32 cellular contexts compared by ENCODE assay signal in genomic region chr9:34624475-34624984, GRCh38. TPM values are rescaled to one million over a fixed set of nuclear protein-coding genes. Genes with fewer than 3 reads are reported as not detected.
DNase-seq lines count a peak whose midpoint lies in the region; ATAC-seq, FAIRE-seq and TF ChIP-seq lines count a peak whose summit lies in the region.
"Had no signal": no experiment of that assay in that cellular context is flagged by ENCODE, and none has a peak within 500 bp of the region (broad histone marks: within the 10 kb centered on the region; RNA-seq: fewer than 3 reads in every experiment).

No MANE protein-coding gene starts in this region.

- 9% methylated on average over 33 of the region's 33 CpGs for WGBS in HUES64
- 11% methylated on average over 28 of the region's 33 CpGs; no CpG with 5 or more reads in 1 of the 2 experiments for WGBS in H1 (ENCODE audit: extremely low coverage in 1 of 2, insufficient coverage in 1 of 2, insufficient read length in 1 of 2, insufficient replicate concordance in 2 of 2, low coverage in 1 of 2, low lambda C conversion rate in 2 of 2, missing lambda C conversion rate in 1 of 2), 2 experiments
- 9% methylated on average over 33 of the region's 33 CpGs for WGBS in mesenchymal stem cell
- WGBS in smooth muscle cell (ENCODE audit: low lambda C conversion rate) = 19% methylated on average over 31 of the region's 33 CpGs

- H2AFZ ChIP-seq in H1 (ENCODE audit: low read length) (no peak overlapping the region; the same call in 1 of the 2 replicates), mesenchymal stem cell (ENCODE audit: low read depth, low read length) (no peak overlapping the region), smooth muscle cell (ENCODE audit: low read depth) (peak overlapping the region; percentile 62)

- H3K23me2 ChIP-seq in H1 (ENCODE audit: low read depth, low read length) = peaks cover 16% of the 10 kb centered on the region

- no peak overlapping the region for H2BK5ac ChIP-seq in H1 (ENCODE audit: low read depth, low read length)
- no peak overlapping the region for H2BK5ac ChIP-seq in mesenchymal stem cell (ENCODE audit: low read depth, low read length, poor library complexity, severe bottlenecking)

- H3K79me1 ChIP-seq in H1 (ENCODE audit: low read depth, low read length) (no peaks in the 10 kb centered on the region; the same call in 1 of the 2 replicates), mesenchymal stem cell (replicated peaks; ENCODE audit: low read length, poor library complexity, severe bottlenecking) (peaks cover 7% of the 10 kb centered on the region)

- no peak overlapping the region for H2AK5ac ChIP-seq in H1 (ENCODE audit: low read depth, low read length)
- no peak overlapping the region for H2AK5ac ChIP-seq in mesenchymal stem cell (ENCODE audit: low read length, severe bottlenecking)

- H4K5ac ChIP-seq in H1 (ENCODE audit: insufficient read length, low read depth, low read length) = peak overlapping the region; percentile 10

- H3K4me3 ChIP-seq in HUES64 (ENCODE audit: low read length) (peak overlapping the region; percentile 42), H1 (ENCODE audit: extremely low read depth in 1 of 4, insufficient read depth in 2 of 4, low read depth in 3 of 4, low read length in 4 of 4) (peak overlapping the region in 3 of 4 experiments; percentile 9 to 51 (median 32); a peak in 6 of 8 replicates), mesenchymal stem cell (ENCODE audit: insufficient read depth in 1 of 2, low read depth in 1 of 2, low read length in 2 of 2) (no peak overlapping the region), smooth muscle cell (no peak overlapping the region)
- H3K4me3 ChIP-seq: ascending aorta, psoas muscle, SJCRH30, transverse colon had no signal

- DNase-seq in H1 (ENCODE audit: low read depth in 1 of 2, low spot score in 2 of 2) (peak in 1 of 2 experiments; percentile 58), mesenchymal stem cell (no peak), smooth muscle cell (lab: John Stamatoyannopoulos, UW; ENCODE audit: unreplicated experiment) (no peak), NCI-H2107 (lab: John Stamatoyannopoulos, UW) (no peak), foreskin keratinocyte (no peak)
- DNase-seq: activated CD4-positive, alpha-beta T cell treated with anti-CD3 and anti-CD28 coated beads for 48 hours; activated effector memory CD4-positive, alpha-beta T cell treated with anti-CD3 and anti-CD28 coated beads, Interleukin-2, amount 50 U/mL, for 16 hours; activated naive CD8-positive, alpha-beta T cell treated with anti-CD3 and anti-CD28 coated beads, Interleukin-2, amount 10 ng/mL, durations not matched to agents 7 days and 5 days; activated T-cell treated with anti-CD3 and anti-CD28 coated beads, Interleukin-2, amount 50 U/mL, for 24 hours; C1 segment of cervical spinal cord; central memory CD4-positive, alpha-beta T cell; DMS153; esophagus squamous epithelium; foreskin melanocyte; left cardiac atrium; NCI-H1694; NCI-H446 treated with DMSO at 0.1 percent for 48 hours; NCI-H774; nucleus accumbens; psoas muscle; SJCRH30; stimulated activated CD4-positive, alpha-beta T cell treated with anti-CD3 and anti-CD28 coated beads, Interleukin-4, amount 100 ng/mL, for 4 hours; SW 1271; transverse colon; WERI-Rb-1 had no signal

- no peak overlapping the region for H2BK15ac ChIP-seq in H1 (ENCODE audit: low read length)
- peak overlapping the region; percentile 50 for H2BK15ac ChIP-seq in mesenchymal stem cell (ENCODE audit: low read depth, poor library complexity, severe bottlenecking)

- H3K4me1 ChIP-seq in HUES64 (ENCODE audit: insufficient read depth, low read length) = peaks cover 11% of the 10 kb centered on the region; the same call in 1 of the 2 replicates
- H3K4me1 ChIP-seq in H1 (replicated peaks in 1 of 4; ENCODE audit: control insufficient read depth in 3 of 4, insufficient read depth in 4 of 4, low read length in 3 of 4) = peaks cover 3 to 16% (median 6%) of the 10 kb centered on the region in 4 experiments
- H3K4me1 ChIP-seq in mesenchymal stem cell (ENCODE audit: control insufficient read depth, insufficient read depth, low read depth, low read length) = peaks cover 13% of the 10 kb centered on the region
- peaks cover 27% of the 10 kb centered on the region for H3K4me1 ChIP-seq in smooth muscle cell (ENCODE audit: low read depth)
- H3K4me1 ChIP-seq in foreskin keratinocyte = no peaks in the 10 kb centered on the region
- H3K4me1 ChIP-seq: SJCRH30 had no signal

- H3K23ac ChIP-seq in H1 (ENCODE audit: insufficient read length) (no peak overlapping the region), mesenchymal stem cell (ENCODE audit: low read length in 2 of 2) (peak overlapping the region in 1 of 2 experiments; percentile 53)

- H4K20me1 ChIP-seq in H1 (replicated peaks in 1 of 2; ENCODE audit: control insufficient read depth in 1 of 2, insufficient read depth in 2 of 2, low read length in 2 of 2) (peaks cover 0 to 5% of the 10 kb centered on the region in 2 experiments), smooth muscle cell (ENCODE audit: low read depth) (no peaks in the 10 kb centered on the region)

- H3K18ac ChIP-seq in H1 (ENCODE audit: extremely low read depth, low read length) = no peak overlapping the region; the same call in 1 of the 2 replicates
- H3K18ac ChIP-seq in mesenchymal stem cell (ENCODE audit: low read depth in 1 of 2, low read length in 2 of 2) = no peak overlapping the region

- H3K9ac ChIP-seq in HUES64 (ENCODE audit: low read depth, low read length) (peak overlapping the region; percentile 27; the same call in 1 of the 2 replicates), H1 (replicated peaks in 1 of 4; ENCODE audit: extremely low read depth in 1 of 4, low read depth in 3 of 4, low read length in 3 of 4) (no peak overlapping the region; a peak in 1 of 7 replicates), mesenchymal stem cell (ENCODE audit: low read length) (no peak overlapping the region), smooth muscle cell (ENCODE audit: low read depth) (no peak overlapping the region)

- POLR2A ChIA-PET in H1 (lab: Charles Lee; ENCODE audit: partially characterized antibody) = interaction anchor here (1.4 to 2.6 kb wide), 2 partner anchors 10 to 12 kb away, joined by 5 to 12 read pairs; partner anchors contain the start of gene SIGMAR1

- no peaks in the 10 kb centered on the region for H3F3A ChIP-seq in smooth muscle cell (ENCODE audit: low read depth)

- H3K79me2 ChIP-seq in H1 (ENCODE audit: control insufficient read depth in 1 of 2, insufficient read depth in 2 of 2, low read length in 2 of 2) (no peaks in the 10 kb centered on the region), smooth muscle cell (ENCODE audit: low read depth) (no peaks in the 10 kb centered on the region)

- no peak overlapping the region for H2BK20ac ChIP-seq in H1 (ENCODE audit: low read length)

- H4K91ac ChIP-seq in H1 (replicated peaks; ENCODE audit: insufficient read length, low read length) (no peak overlapping the region), mesenchymal stem cell (ENCODE audit: low read length) (no peak overlapping the region)

- H2BK12ac ChIP-seq in H1 (ENCODE audit: low read depth, low read length) = no peak overlapping the region
- no peak overlapping the region for H2BK12ac ChIP-seq in mesenchymal stem cell (ENCODE audit: low read length in 2 of 2)

- FAIRE-seq in H1 (lab: Jason Lieb, UNC) = no peak

- H4K8ac ChIP-seq in H1 (ENCODE audit: extremely low read depth, insufficient read depth, low read length) = no peak overlapping the region
- no peak overlapping the region for H4K8ac ChIP-seq in mesenchymal stem cell (ENCODE audit: low read length)

- CTCF ChIA-PET in H1 (lab: Charles Lee; ENCODE audit: partially characterized antibody) = interaction anchor here (1.1 to 2.7 kb wide), 8 partner anchors 9 to 77 kb away, joined by 3 to 31 read pairs (median 7); partner anchors contain the start of gene RPP25L

- no peaks in the 10 kb centered on the region for H3K36me3 ChIP-seq in HUES64 (ENCODE audit: insufficient read depth, low read length)
- H3K36me3 ChIP-seq in H1 (ENCODE audit: control insufficient read depth in 2 of 4, insufficient read depth in 4 of 4, low read length in 3 of 4) = no peaks in the 10 kb centered on the region; a peak in 1 of 8 replicates
- no peaks in the 10 kb centered on the region for H3K36me3 ChIP-seq in mesenchymal stem cell (ENCODE audit: control insufficient read depth in 1 of 2, insufficient read depth in 2 of 2, low read depth in 1 of 2, low read length in 2 of 2)
- H3K36me3 ChIP-seq in smooth muscle cell (ENCODE audit: low read depth) = no peaks in the 10 kb centered on the region
- H3K36me3 ChIP-seq: ascending aorta, esophagus squamous epithelium, heart left ventricle, SJCRH30, transverse colon, WERI-Rb-1 had no signal

- H3K9me3 ChIP-seq in HUES64 (ENCODE audit: insufficient read depth, low read depth, low read length) (no peaks in the 10 kb centered on the region), H1 (ENCODE audit: insufficient read depth in 2 of 2, low read depth in 1 of 2, low read length in 1 of 2) (no peaks in the 10 kb centered on the region), mesenchymal stem cell (ENCODE audit: control insufficient read depth, low read length) (no peaks in the 10 kb centered on the region), smooth muscle cell (replicated peaks; ENCODE audit: low read depth) (no peaks in the 10 kb centered on the region)
- H3K9me3 ChIP-seq: ascending aorta, esophagus squamous epithelium, heart left ventricle, psoas muscle, SJCRH30, transverse colon had no signal

- H3K27me3 ChIP-seq in HUES64 (ENCODE audit: insufficient read depth, low read length) = peaks cover 82% of the 10 kb centered on the region
- H3K27me3 ChIP-seq in H1 (replicated peaks in 1 of 4; ENCODE audit: control insufficient read depth in 3 of 4, extremely low read depth in 1 of 4, insufficient read depth in 3 of 4, low read length in 3 of 4) = peaks cover 54 to 79% (median 76%) of the 10 kb centered on the region in 4 experiments
- H3K27me3 ChIP-seq in mesenchymal stem cell (ENCODE audit: control insufficient read depth in 1 of 2, insufficient read depth in 1 of 2, low read length in 2 of 2) = peaks cover 61 to 72% of the 10 kb centered on the region in 2 experiments
- peaks cover 58% of the 10 kb centered on the region for H3K27me3 ChIP-seq in smooth muscle cell (ENCODE audit: low read depth)
- peaks cover 76% of the 10 kb centered on the region for H3K27me3 ChIP-seq in foreskin keratinocyte

- H3K4ac ChIP-seq in H1 (replicated peaks; ENCODE audit: insufficient read length, low read depth, low read length) = no peak overlapping the region
- H3K4ac ChIP-seq in mesenchymal stem cell (ENCODE audit: low read depth in 1 of 2, low read length in 2 of 2) = no peak overlapping the region

- no peak overlapping the region for H3K56ac ChIP-seq in H1 (replicated peaks; ENCODE audit: insufficient read length, low read depth, low read length)

- H3K4me2 ChIP-seq in H1 (ENCODE audit: insufficient read depth in 1 of 2, low read depth in 2 of 2, low read length in 2 of 2) (peak overlapping the region; percentile 46 to 68), mesenchymal stem cell (ENCODE audit: low read length, poor library complexity, severe bottlenecking) (no peak overlapping the region), smooth muscle cell (peak overlapping the region; percentile 40)

- no peak for TF ChIP-seq CTCF in H1 (IDR thresholded peaks at IDR 0.05; ENCODE audit: control extremely low read depth in 1 of 3, insufficient read depth in 1 of 3, low read depth in 1 of 3, low read length in 3 of 3)
- TF ChIP-seq CTCF in smooth muscle cell (IDR thresholded peaks at IDR 0.05; ENCODE audit: borderline replicate concordance, insufficient read depth, poor library complexity, severe bottlenecking) = no peak
- no peak for TF ChIP-seq CTCF in foreskin keratinocyte (conservative IDR thresholded peaks at IDR 0.05)

- TF ChIP-seq POLR2A in H1 (IDR thresholded peaks at IDR 0.05; ENCODE audit: control extremely low read depth in 1 of 2, low read depth in 2 of 2, low read length in 2 of 2) = no peak

- TF ChIP-seq EP300 in H1 (IDR thresholded peaks at IDR 0.05; ENCODE audit: borderline replicate concordance in 1 of 2, low read depth in 2 of 2, low read length in 2 of 2) = no peak

- H3K27ac ChIP-seq in HUES64 (ENCODE audit: low read depth, low read length) (no peak overlapping the region), H1 (ENCODE audit: low read depth, low read length) (no peak overlapping the region), mesenchymal stem cell (ENCODE audit: low read length, poor library complexity, severe bottlenecking) (no peak overlapping the region), smooth muscle cell (ENCODE audit: low read depth) (no peak overlapping the region), foreskin keratinocyte (no peak overlapping the region)
- H3K27ac ChIP-seq: ascending aorta, esophagus squamous epithelium, heart left ventricle, psoas muscle, SJCRH30, transverse colon, WERI-Rb-1 had no signal

- ATAC-seq in foreskin keratinocyte (no peak), HG03469 (IDR thresholded peaks at IDR 0.05; ENCODE audit: unreplicated experiment) (no peak)
- ATAC-seq: HCT116, heart left ventricle, left cardiac atrium, psoas muscle had no signal

- H3K14ac ChIP-seq in H1 (ENCODE audit: insufficient read length) (no peak overlapping the region), mesenchymal stem cell (ENCODE audit: low read length in 2 of 2) (no peak overlapping the region)

- TF ChIP-seq RAD21 in H1 (IDR thresholded peaks at IDR 0.05 in 1 of 2, conservative IDR thresholded peaks at IDR 0.05 in 1 of 2; ENCODE audit: low read depth in 2 of 2, low read length in 2 of 2) = no peak

- no peak overlapping the region for H2BK120ac ChIP-seq in H1 (replicated peaks; ENCODE audit: low read depth, low read length)
- H2BK120ac ChIP-seq in mesenchymal stem cell (ENCODE audit: low read depth, low read length) = no peak overlapping the region

RNA-seq across cellular contexts. Expression of gene DCTN3, which starts 4.2 kb away (rescaled TPM):
- polyA plus RNA-seq in HUES64 (2013, experiment 1 of 2) = 32.6 TPM
- 43.8 TPM for polyA plus RNA-seq in HUES64 (2013, experiment 2 of 2)
- 23.4 and 25.6 TPM in 2 replicates for total RNA-seq in H1 (2021; fragmentation: NEBNext Ultra II Directional; extraction: Animal tissue kit (Norgen Biotek cat#: 25700))
- polyA plus RNA-seq in H1 (2011; rRNA removed) (37.8 and 39.2 TPM in 2 replicates), smooth muscle cell (142 and 164 TPM in 2 replicates), foreskin keratinocyte (133 and 137 TPM in 2 replicates)
- 36.2 TPM for polyA plus RNA-seq in H1 (2011; cell fraction: cytosol; rRNA removed)
- polyA plus RNA-seq in H1 (2011; cell fraction: nucleus; rRNA removed) = 28.6 TPM
- 31.7 to 38.2 TPM (median 34.4 TPM) in 4 replicates for polyA plus RNA-seq in H1 (2012, experiment 1 of 2)
- 67.1 TPM for polyA plus RNA-seq in H1 (2012, experiment 2 of 2)
- 21.3 TPM for polyA plus RNA-seq in H1 (2013, experiment 1 of 2)
- polyA plus RNA-seq in H1 (2013, experiment 2 of 2) = 22.3 TPM
- 25.2 and 26.6 TPM in 2 replicates for polyA minus RNA-seq in H1 (2011; rRNA and poly(A)+ RNA removed)
- 7.0 TPM for polyA minus RNA-seq in H1 (2011; cell fraction: cytosol; rRNA and poly(A)+ RNA removed)
- 12.9 TPM for polyA minus RNA-seq in H1 (2011; cell fraction: nucleus; rRNA and poly(A)+ RNA removed)
- polyA plus RNA-seq in mesenchymal stem cell (2013, experiment 1 of 2) = 96.8 TPM
- 99.4 TPM for polyA plus RNA-seq in mesenchymal stem cell (2013, experiment 2 of 2)
- total RNA-seq in smooth muscle cell (76.4 and 87.6 TPM in 2 replicates), foreskin keratinocyte (72.4 and 80.9 TPM in 2 replicates)

RNA-seq across cellular contexts. Expression of gene ARID3C, which starts 4.3 kb away (rescaled TPM):
- not detected for polyA plus RNA-seq in HUES64 (2013, experiment 1 of 2)
- polyA plus RNA-seq in HUES64 (2013, experiment 2 of 2) = not detected
- not detected in 2 replicates for total RNA-seq in H1 (2021; fragmentation: NEBNext Ultra II Directional; extraction: Animal tissue kit (Norgen Biotek cat#: 25700))
- polyA plus RNA-seq in H1 (2011; rRNA removed) (0.08 and 0.25 TPM in 2 replicates), smooth muscle cell (0.40 and 0.45 TPM in 2 replicates), foreskin keratinocyte (0.07 and 0.13 TPM in 2 replicates)
- 0.12 TPM for polyA plus RNA-seq in H1 (2011; cell fraction: cytosol; rRNA removed)
- 0.33 TPM for polyA plus RNA-seq in H1 (2011; cell fraction: nucleus; rRNA removed)
- polyA plus RNA-seq in H1 (2012, experiment 1 of 2) = 0.11 to 0.29 TPM in 2 of 4 replicates, not detected in the others
- polyA plus RNA-seq in H1 (2012, experiment 2 of 2) = not detected
- polyA plus RNA-seq in H1 (2013, experiment 1 of 2) = 0.04 TPM
- 0.04 TPM for polyA plus RNA-seq in H1 (2013, experiment 2 of 2)
- not detected in 2 replicates for polyA minus RNA-seq in H1 (2011; rRNA and poly(A)+ RNA removed)
- polyA minus RNA-seq in H1 (2011; cell fraction: cytosol; rRNA and poly(A)+ RNA removed) = not detected
- not detected for polyA minus RNA-seq in H1 (2011; cell fraction: nucleus; rRNA and poly(A)+ RNA removed)
- polyA plus RNA-seq in mesenchymal stem cell (2013, experiment 1 of 2) = 0.04 TPM
- 0.04 TPM for polyA plus RNA-seq in mesenchymal stem cell (2013, experiment 2 of 2)
- total RNA-seq in smooth muscle cell (not detected in 2 replicates), foreskin keratinocyte (0.07 and 0.17 TPM in 2 replicates)
- total RNA-seq: activated naive CD8-positive, alpha-beta T cell treated with anti-CD3 and anti-CD28 coated beads, Interleukin-2, amount 10 ng/mL, durations not matched to agents 7 days and 5 days; ascending aorta; esophagus squamous epithelium; left cardiac atrium; SJCRH30; subcutaneous adipose tissue; transverse colon had no signal
- polyA plus RNA-seq: heart left ventricle, immature natural killer cell, psoas muscle had no signal

RNA-seq across cellular contexts. Expression of gene RPP25L, which starts 12.6 kb away (rescaled TPM):
- polyA plus RNA-seq in HUES64 (2013, experiment 1 of 2) = 21.0 TPM
- polyA plus RNA-seq in HUES64 (2013, experiment 2 of 2) = 22.1 TPM
- total RNA-seq in H1 (2021; fragmentation: NEBNext Ultra II Directional; extraction: Animal tissue kit (Norgen Biotek cat#: 25700)) = 21.6 and 25.6 TPM in 2 replicates
- polyA plus RNA-seq in H1 (2011; rRNA removed) (75.0 and 82.3 TPM in 2 replicates), smooth muscle cell (20.9 and 27.5 TPM in 2 replicates), foreskin keratinocyte (28.4 and 33.1 TPM in 2 replicates)
- polyA plus RNA-seq in H1 (2011; cell fraction: cytosol; rRNA removed) = 52.2 TPM
- 44.1 TPM for polyA plus RNA-seq in H1 (2011; cell fraction: nucleus; rRNA removed)
- 34.0 to 45.6 TPM (median 39.2 TPM) in 4 replicates for polyA plus RNA-seq in H1 (2012, experiment 1 of 2)
- 62.5 TPM for polyA plus RNA-seq in H1 (2012, experiment 2 of 2)
- polyA plus RNA-seq in H1 (2013, experiment 1 of 2) = 34.6 TPM
- polyA plus RNA-seq in H1 (2013, experiment 2 of 2) = 35.3 TPM
- 8.6 and 14.4 TPM in 2 replicates for polyA minus RNA-seq in H1 (2011; rRNA and poly(A)+ RNA removed)
- 16.2 TPM for polyA minus RNA-seq in H1 (2011; cell fraction: cytosol; rRNA and poly(A)+ RNA removed)
- 12.0 TPM for polyA minus RNA-seq in H1 (2011; cell fraction: nucleus; rRNA and poly(A)+ RNA removed)
- polyA plus RNA-seq in mesenchymal stem cell (2013, experiment 1 of 2) = 22.9 TPM
- 22.5 TPM for polyA plus RNA-seq in mesenchymal stem cell (2013, experiment 2 of 2)
- total RNA-seq in smooth muscle cell (10.9 and 11.3 TPM in 2 replicates), foreskin keratinocyte (21.1 and 24.3 TPM in 2 replicates)

RNA-seq across cellular contexts. Expression of gene SIGMAR1, which starts 13.1 kb away (rescaled TPM):
- 66.6 TPM for polyA plus RNA-seq in HUES64 (2013, experiment 1 of 2)
- polyA plus RNA-seq in HUES64 (2013, experiment 2 of 2) = 83.6 TPM
- total RNA-seq in H1 (2021; fragmentation: NEBNext Ultra II Directional; extraction: Animal tissue kit (Norgen Biotek cat#: 25700)) = 84.2 and 86.8 TPM in 2 replicates
- polyA plus RNA-seq in H1 (2011; rRNA removed) (134 and 169 TPM in 2 replicates), smooth muscle cell (152 and 192 TPM in 2 replicates), foreskin keratinocyte (175 and 195 TPM in 2 replicates)
- polyA plus RNA-seq in H1 (2011; cell fraction: cytosol; rRNA removed) = 106 TPM
- 96.3 TPM for polyA plus RNA-seq in H1 (2011; cell fraction: nucleus; rRNA removed)
- 93.0 to 157 TPM (median 138 TPM) in 4 replicates for polyA plus RNA-seq in H1 (2012, experiment 1 of 2)
- polyA plus RNA-seq in H1 (2012, experiment 2 of 2) = 125 TPM
- polyA plus RNA-seq in H1 (2013, experiment 1 of 2) = 118 TPM
- 156 TPM for polyA plus RNA-seq in H1 (2013, experiment 2 of 2)
- polyA minus RNA-seq in H1 (2011; rRNA and poly(A)+ RNA removed) = 76.9 and 81.2 TPM in 2 replicates
- polyA minus RNA-seq in H1 (2011; cell fraction: cytosol; rRNA and poly(A)+ RNA removed) = 57.5 TPM
- 59.4 TPM for polyA minus RNA-seq in H1 (2011; cell fraction: nucleus; rRNA and poly(A)+ RNA removed)
- polyA plus RNA-seq in mesenchymal stem cell (2013, experiment 1 of 2) = 83.0 TPM
- 83.4 TPM for polyA plus RNA-seq in mesenchymal stem cell (2013, experiment 2 of 2)
- total RNA-seq in smooth muscle cell (99.6 and 105 TPM in 2 replicates), foreskin keratinocyte (134 and 155 TPM in 2 replicates)

RNA-seq across cellular contexts. Expression of gene GALT, which starts 21.9 kb away (rescaled TPM):
- polyA plus RNA-seq in HUES64 (2013, experiment 1 of 2) = 18.8 TPM
- 20.4 TPM for polyA plus RNA-seq in HUES64 (2013, experiment 2 of 2)
- total RNA-seq in H1 (2021; fragmentation: NEBNext Ultra II Directional; extraction: Animal tissue kit (Norgen Biotek cat#: 25700)) = 21.1 and 21.9 TPM in 2 replicates
- polyA plus RNA-seq in H1 (2011; rRNA removed) (50.4 and 50.6 TPM in 2 replicates), smooth muscle cell (46.4 and 52.2 TPM in 2 replicates), foreskin keratinocyte (48.7 and 57.0 TPM in 2 replicates)
- polyA plus RNA-seq in H1 (2011; cell fraction: cytosol; rRNA removed) = 36.6 TPM
- 207 TPM for polyA plus RNA-seq in H1 (2011; cell fraction: nucleus; rRNA removed)
- 24.2 to 37.4 TPM (median 30.3 TPM) in 4 replicates for polyA plus RNA-seq in H1 (2012, experiment 1 of 2)
- polyA plus RNA-seq in H1 (2012, experiment 2 of 2) = 24.6 TPM
- 19.9 TPM for polyA plus RNA-seq in H1 (2013, experiment 1 of 2)
- polyA plus RNA-seq in H1 (2013, experiment 2 of 2) = 19.2 TPM
- polyA minus RNA-seq in H1 (2011; rRNA and poly(A)+ RNA removed) = 25.3 and 28.2 TPM in 2 replicates
- 8.4 TPM for polyA minus RNA-seq in H1 (2011; cell fraction: cytosol; rRNA and poly(A)+ RNA removed)
- 73.8 TPM for polyA minus RNA-seq in H1 (2011; cell fraction: nucleus; rRNA and poly(A)+ RNA removed)
- 28.6 TPM for polyA plus RNA-seq in mesenchymal stem cell (2013, experiment 1 of 2)
- 26.5 TPM for polyA plus RNA-seq in mesenchymal stem cell (2013, experiment 2 of 2)
- total RNA-seq in smooth muscle cell (25.9 and 32.9 TPM in 2 replicates), foreskin keratinocyte (30.5 and 42.4 TPM in 2 replicates)

Comparison
In these comparisons a context has a peak if more than half of its experiments do, and no peak if none do; other contexts are left out.
1. H3K4me3 ChIP-seq: peak in HUES64 (single experiment) and H1 (3 of 4); none in mesenchymal stem cell (0 of 2) and smooth muscle cell (single experiment).